In genomic region chr2:234851451-234851850, GRCh38 we compare ENCODE assay signal across 31 cellular contexts.
"Had no signal": no experiment of that assay in that cellular context is flagged by ENCODE, and none has a peak within 500 bp of the region (broad histone marks: within the 10 kb centered on the region; RNA-seq: fewer than 3 reads in every experiment).

No MANE protein-coding gene starts in this region.

- H3K27me3 ChIP-seq: brain microvascular endothelial cell, Peyer's patch had no signal

- H3K36me3 ChIP-seq: brain microvascular endothelial cell, Peyer's patch had no signal

- H3K4me3 Mint-ChIP-seq: activated B cell treated with CpG ODN at 0.5 μM for 24 hours; activated CD4-positive, alpha-beta memory T cell treated with anti-CD3 and anti-CD28 coated beads for 36 hours; activated naive CD4-positive, alpha-beta T cell treated with anti-CD3 and anti-CD28 coated beads for 36 hours; activated T-cell treated with anti-CD3 and anti-CD28 coated beads, Interleukin-2, amount 50 U/mL, for 4 hours; activated T-helper 1 cell treated with anti-CD3 and anti-CD28 coated beads, Interleukin-12 subunit alpha, Interleukin-12 subunit beta, Interleukin-2, Interleukin-4 antibody, amounts not matched to agents 30 ng/mL and 10 ng/mL and 1 ng/mL, durations not matched to agents 14 hours and 24 hours and 36 hours; central memory CD8-positive, alpha-beta T cell had no signal

- H3K9me3 ChIP-seq: Peyer's patch had no signal

- H3K4me1 Mint-ChIP-seq: central memory CD8-positive, alpha-beta T cell had no signal

- H3K4me3 ChIP-seq: coronary artery, K562, Peyer's patch had no signal

- ATAC-seq: activated naive CD4-positive, alpha-beta T cell treated with anti-CD3 and anti-CD28 coated beads, Interleukin-2, amount 50 U/mL, for 72 hours; activated T-cell treated with anti-CD3 and anti-CD28 coated beads, Interleukin-2, amount 50 U/mL, for 4 hours; K562 had no signal

- H3K27ac ChIP-seq: brain microvascular endothelial cell, coronary artery, Peyer's patch, RWPE1, VCaP had no signal

- DNase-seq: activated B cell treated with CpG ODN at 0.5 μM for 24 hours; activated CD4-positive, alpha-beta memory T cell treated with anti-CD3 and anti-CD28 coated beads for 36 hours; activated CD4-positive, alpha-beta T cell treated with anti-CD3 and anti-CD28 coated beads for 4 hours; activated CD4-positive, alpha-beta T cell treated with anti-CD3 and anti-CD28 coated beads, Interleukin-2, amount 50 U/mL, for 1 hour; activated CD4-positive, CD25-positive, alpha-beta regulatory T cell treated with anti-CD3 and anti-CD28 coated beads, Interleukin-2, amount 50 U/mL, for 72 hours; activated CD8-positive, alpha-beta memory T cell treated with anti-CD3 and anti-CD28 coated beads, Interleukin-2, amount 50 U/mL, for 4 hours; activated gamma-delta T cell treated with Interleukin-2 at 50 U/mL for 16 hours; activated naive CD4-positive, alpha-beta T cell treated with anti-CD3 and anti-CD28 coated beads for 36 hours; activated T-cell treated with anti-CD3 and anti-CD28 coated beads for 4 hours; activated T-cell treated with anti-CD3 and anti-CD28 coated beads, Interleukin-2, amount 50 U/mL, for 4 hours; anterior cingulate cortex; brain microvascular endothelial cell; NCI-H1105; NCI-H1417 treated with DMSO at 0.1 percent for 48 hours; NCI-H187 treated with DMSO at 0.1 percent for 48 hours; NCI-H2081; NCI-H345; NCI-H526; NCI-H748 treated with DMSO at 0.1 percent for 48 hours; Peyer's patch; SW 1271; T-helper 1 cell; T-helper 2 cell; T-helper 9 cell had no signal

- H3K36me3 Mint-ChIP-seq: activated CD4-positive, alpha-beta memory T cell treated with anti-CD3 and anti-CD28 coated beads for 36 hours; activated naive CD4-positive, alpha-beta T cell treated with anti-CD3 and anti-CD28 coated beads, Interleukin-2, amount 50 U/mL, for 72 hours had no signal

- H3K27ac Mint-ChIP-seq: activated B cell treated with CpG ODN at 0.5 μM for 24 hours; activated CD4-positive, alpha-beta memory T cell treated with anti-CD3 and anti-CD28 coated beads for 36 hours; activated naive CD4-positive, alpha-beta T cell treated with anti-CD3 and anti-CD28 coated beads for 36 hours; activated naive CD4-positive, alpha-beta T cell treated with anti-CD3 and anti-CD28 coated beads, Interleukin-2, amount 50 U/mL, for 72 hours; activated T-helper 1 cell treated with anti-CD3 and anti-CD28 coated beads, Interleukin-12 subunit alpha, Interleukin-12 subunit beta, Interleukin-2, Interleukin-4 antibody, amounts not matched to agents 30 ng/mL and 10 ng/mL and 1 ng/mL, durations not matched to agents 14 hours and 24 hours and 36 hours had no signal

- H3K4me1 ChIP-seq: Peyer's patch had no signal

- H3K9me3 Mint-ChIP-seq: activated CD4-positive, alpha-beta memory T cell treated with anti-CD3 and anti-CD28 coated beads for 36 hours; activated naive CD4-positive, alpha-beta T cell treated with anti-CD3 and anti-CD28 coated beads for 36 hours; activated naive CD4-positive, alpha-beta T cell treated with anti-CD3 and anti-CD28 coated beads, Interleukin-2, amount 50 U/mL, for 72 hours; activated T-helper 1 cell treated with anti-CD3 and anti-CD28 coated beads, Interleukin-12 subunit alpha, Interleukin-12 subunit beta, Interleukin-2, Interleukin-4 antibody, amounts not matched to agents 30 ng/mL and 10 ng/mL and 1 ng/mL, durations not matched to agents 14 hours and 24 hours and 36 hours; central memory CD8-positive, alpha-beta T cell had no signal
